6 cellular contexts compared by ENCODE assay signal in the genomic region with DNA sequence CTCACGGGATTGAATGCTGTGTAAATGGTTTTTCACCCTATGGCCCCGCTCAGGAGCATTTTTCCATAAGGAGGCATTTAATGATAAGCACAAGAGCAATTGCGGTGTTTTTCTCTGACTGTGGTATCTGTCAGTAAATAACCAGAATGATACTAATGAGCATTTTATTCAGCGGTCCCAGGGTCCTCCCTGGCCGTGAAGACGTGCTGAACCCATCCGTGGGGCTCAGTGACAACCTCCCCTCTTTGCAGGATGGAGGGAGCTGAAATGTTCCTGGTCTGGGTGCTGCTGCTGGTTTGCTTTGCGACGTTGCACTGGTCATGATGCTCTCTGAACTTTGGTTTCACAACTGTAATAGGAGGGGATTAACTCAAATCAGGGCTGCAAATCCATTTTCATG.
"Had no signal": no experiment of that assay in that cellular context is flagged by ENCODE, and none has a peak within 500 bp of the region (broad histone marks: within the 10 kb centered on the region; RNA-seq: fewer than 3 reads in every experiment).

No MANE protein-coding gene starts in this region.

- H3K4me3 Mint-ChIP-seq: IgD-negative memory B cell had no signal

- ATAC-seq: HepG2, K562 had no signal

- H3K27ac ChIP-seq: HL-60 had no signal

- H3K27ac Mint-ChIP-seq: IgD-negative memory B cell had no signal

- DNase-seq: IMR-90, KBM-7 had no signal

- H3K4me1 Mint-ChIP-seq: IgD-negative memory B cell had no signal

- H3K4me3 ChIP-seq: K562 had no signal

- H3K36me3 Mint-ChIP-seq: IgD-negative memory B cell had no signal
